In genomic region chr19:38698225-38699026, GRCh38 we compare ENCODE assay signal across 2 cellular contexts.
A peak's percentile ranks its signal among the peaks of the same experiment; 100 is the strongest.
TF ChIP-seq lines count a peak whose summit lies in the region.

No MANE protein-coding gene starts in this region.

TF ChIP-seq in A549, 52 proteins besides CTCF, POLR2A, EP300 and RAD21:
- TF ChIP-seq RARB (CRISPR knock-in tag; IDR thresholded peaks at IDR 0.05) (0 out of 2 replicates have a peak, but pooled peaks have one; percentile 11), PBX3 (IDR thresholded peaks at IDR 0.05) (0 out of 2 replicates have a peak, but pooled peaks have one; percentile 4), NPAS2 (CRISPR knock-in tag; IDR thresholded peaks at IDR 0.05; ENCODE audit: borderline replicate concordance) (0 out of 2 replicates have a peak, but pooled peaks have one; percentile 19), BHLHE40 (IDR thresholded peaks at IDR 0.05; ENCODE audit: low read depth, low read length) (no peak)

TF ChIP-seq in H1, 55 proteins besides CTCF, POLR2A, EP300 and RAD21:
- TF ChIP-seq RNF2 (IDR thresholded peaks at IDR 0.05; ENCODE audit: borderline replicate concordance, low read depth, low read length, missing control alignments, poor library complexity, severe bottlenecking) (no peak), HDAC6 (IDR thresholded peaks at IDR 0.05; ENCODE audit: low read depth, low read length) (no peak), POU5F1 (IDR thresholded peaks at IDR 0.05; ENCODE audit: low read depth, low read length) (no peak), CHD7 (IDR thresholded peaks at IDR 0.05; ENCODE audit: insufficient replicate concordance, low read length) (no peak), RBBP5 (IDR thresholded peaks at IDR 0.05; ENCODE audit: borderline replicate concordance, low read depth, low read length) (no peak), CHD2 (IDR thresholded peaks at IDR 0.05; ENCODE audit: low read length) (no peak), NANOG (IDR thresholded peaks at IDR 0.05; ENCODE audit: insufficient read depth, low read depth, low read length, poor library complexity, severe bottlenecking) (no peak), TCF12 (IDR thresholded peaks at IDR 0.05; ENCODE audit: low read depth, low read length) (no peak), TAF1 (IDR thresholded peaks at IDR 0.05; ENCODE audit: low read depth, low read length) (no peak), SP4 (IDR thresholded peaks at IDR 0.05; ENCODE audit: low read length) (no peak), JUN (IDR thresholded peaks at IDR 0.05; ENCODE audit: low read depth, low read length) (no peak), CBX5 (IDR thresholded peaks at IDR 0.05; ENCODE audit: low read depth, low read length) (no peak), TBP (IDR thresholded peaks at IDR 0.05; ENCODE audit: low read depth, low read length) (no peak), BRCA1 (IDR thresholded peaks at IDR 0.05; ENCODE audit: low read depth, low read length) (no peak)
